10 cellular contexts compared by ENCODE assay signal in genomic region chr13:22934744-22935523, GRCh38.
"Had no signal": no experiment of that assay in that cellular context is flagged by ENCODE, and none has a peak within 500 bp of the region (broad histone marks: within the 10 kb centered on the region; RNA-seq: fewer than 3 reads in every experiment).

No MANE protein-coding gene starts in this region.

- H3K4me1 Mint-ChIP-seq: GM23338, H9 had no signal

- DNase-seq: GM23248, GOT3, H7, H9, HCEC 1CT, HFFc6 had no signal

- H3K4me3 ChIP-seq: GM23248, GM23338, HAP-1 had no signal

- FAIRE-seq: H1, H54 had no signal

- H3K9me3 ChIP-seq: HAP-1 had no signal

- H3K27ac Mint-ChIP-seq: GM23338, HFFc6 had no signal

- H3K36me3 ChIP-seq: HAP-1 had no signal

- H3K4me1 ChIP-seq: HAP-1 had no signal

- H3K27ac ChIP-seq: GM23248 had no signal

- H3K4me3 Mint-ChIP-seq: GM23338, H9, HFFc6 had no signal
